Comparison of ENCODE assay signal across 1 cellular context in the genomic region with DNA sequence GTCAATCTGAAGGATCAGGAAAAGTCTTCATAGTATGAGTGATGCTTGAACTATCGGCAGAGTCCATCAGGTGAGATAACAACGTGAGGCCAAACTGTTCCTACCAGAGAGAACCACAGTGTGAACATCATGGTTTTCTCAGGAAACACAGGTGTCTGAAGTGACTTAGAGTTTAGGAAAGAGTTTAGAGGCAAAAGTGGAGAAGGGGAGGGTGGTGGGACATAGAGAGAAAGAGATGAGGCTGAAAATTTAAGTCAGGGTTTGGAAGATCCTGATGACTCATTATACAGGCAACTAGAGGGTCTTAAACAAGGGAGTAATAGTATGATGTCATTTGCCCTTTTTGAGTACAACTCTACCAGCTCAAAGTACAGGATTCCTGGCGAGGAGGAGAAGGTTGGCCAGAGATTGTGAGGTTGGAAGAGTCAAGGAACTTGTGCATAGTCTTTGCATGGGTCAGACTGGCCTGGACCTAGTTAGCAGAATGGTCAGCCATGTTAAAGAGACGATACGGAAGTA.
TF ChIP-seq lines count a peak whose summit lies in the region.

No MANE protein-coding gene starts in this region.

TF ChIP-seq in HEK293, 187 proteins besides CTCF, POLR2A, EP300 and RAD21 (continued from another document):
- TF ChIP-seq ZNF830 (tag by site-specific recombination; IDR thresholded peaks at IDR 0.05; ENCODE audit: low read depth): no peak
- no peak for TF ChIP-seq ZFP3 (tag by site-specific recombination; IDR thresholded peaks at IDR 0.05; ENCODE audit: low read depth)
- TF ChIP-seq, protein P1, sequence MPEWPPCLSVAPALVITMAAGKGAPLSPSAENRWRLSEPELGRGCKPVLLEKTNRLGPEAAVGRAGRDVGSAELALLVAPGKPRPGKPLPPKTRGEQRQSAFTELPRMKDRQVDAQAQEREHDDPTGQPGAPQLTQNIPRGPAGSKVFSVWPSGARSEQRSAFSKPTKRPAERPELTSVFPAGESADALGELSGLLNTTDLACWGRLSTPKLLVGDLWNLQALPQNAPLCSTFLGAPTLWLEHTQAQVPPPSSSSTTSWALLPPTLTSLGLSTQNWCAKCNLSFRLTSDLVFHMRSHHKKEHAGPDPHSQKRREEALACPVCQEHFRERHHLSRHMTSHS (tag by site-specific recombination; IDR thresholded peaks at IDR 0.05): no peak
- TF ChIP-seq, protein P2, sequence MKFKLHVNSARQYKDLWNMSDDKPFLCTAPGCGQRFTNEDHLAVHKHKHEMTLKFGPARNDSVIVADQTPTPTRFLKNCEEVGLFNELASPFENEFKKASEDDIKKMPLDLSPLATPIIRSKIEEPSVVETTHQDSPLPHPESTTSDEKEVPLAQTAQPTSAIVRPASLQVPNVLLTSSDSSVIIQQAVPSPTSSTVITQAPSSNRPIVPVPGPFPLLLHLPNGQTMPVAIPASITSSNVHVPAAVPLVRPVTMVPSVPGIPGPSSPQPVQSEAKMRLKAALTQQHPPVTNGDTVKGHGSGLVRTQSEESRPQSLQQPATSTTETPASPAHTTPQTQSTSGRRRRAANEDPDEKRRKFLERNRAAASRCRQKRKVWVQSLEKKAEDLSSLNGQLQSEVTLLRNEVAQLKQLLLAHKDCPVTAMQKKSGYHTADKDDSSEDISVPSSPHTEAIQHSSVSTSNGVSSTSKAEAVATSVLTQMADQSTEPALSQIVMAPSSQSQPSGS (tag by site-specific recombination; IDR thresholded peaks at IDR 0.05; ENCODE audit: low read depth): peak; percentile 87
TF ChIP-seq in HEK293: peak in this region for 8.
